ENCODE assay signal across 8 cellular contexts in the genomic region with DNA sequence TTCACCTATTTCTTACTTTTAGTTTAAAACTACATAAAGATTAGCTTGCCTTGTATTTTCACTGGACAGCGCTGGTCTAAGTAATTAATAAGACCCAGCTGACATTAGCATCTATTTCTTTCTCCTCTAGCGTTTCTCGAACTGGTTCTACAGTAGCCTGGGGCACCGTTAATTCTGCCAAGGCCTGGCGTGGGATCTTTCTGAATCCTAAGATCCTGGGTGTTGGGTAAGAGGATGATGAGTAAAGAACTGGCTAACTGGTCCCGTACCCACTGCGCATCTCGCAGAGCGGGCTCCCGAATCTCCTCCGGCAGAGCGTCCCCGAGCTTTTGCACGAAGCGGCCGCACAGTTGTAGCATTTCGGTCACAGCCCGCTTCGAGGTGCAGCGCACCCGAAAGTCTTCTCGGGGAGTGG. TPM values are rescaled to one million over a fixed set of nuclear protein-coding genes. Genes with fewer than 3 reads are reported as not detected.
A peak's percentile ranks its signal among the peaks of the same experiment; 100 is the strongest.
DNase-seq lines count a peak whose midpoint lies in the region; ATAC-seq, FAIRE-seq and TF ChIP-seq lines count a peak whose summit lies in the region.

No MANE protein-coding gene starts in this region.

- TF ChIP-seq CTCF in C4-2B (conservative IDR thresholded peaks at IDR 0.05) (no peak), breast epithelium (IDR thresholded peaks at IDR 0.05) (no peak), HepG2 (CRISPR knock-in tag; IDR thresholded peaks at IDR 0.05) (no peak)

- intact Hi-C loops in breast epithelium (cut with DNase I; ENCODE audit: low total_unique reads) (no loop called here), HepG2 (cut with micrococcal nuclease; ENCODE audit: unreplicated experiment) (loop anchor here (5.0 kb wide), 1 partner anchor 206 kb away; no protein-coding TSS in a partner anchor)

- in situ Hi-C loops in HepG2 (cut with HindIII; ENCODE audit: extremely low pct_ligation_motif_present, low pct_unique_long_range_greater_than_20kb), result no loop called here

- peaks cover 0 to 11% of the 10 kb centered on the region in 2 donors for H3K4me1 ChIP-seq in breast epithelium
- peaks cover 66% of the 10 kb centered on the region for H3K4me1 ChIP-seq in HepG2 (ENCODE audit: insufficient read depth, low read length)
- peaks cover 2% of the 10 kb centered on the region for H3K4me1 ChIP-seq in thymus (ENCODE audit: control insufficient read depth, insufficient read depth, low read length)

- peak overlapping the region; percentile 74 to 96 (median 75) for H3K4me3 ChIP-seq in breast epithelium
- peak overlapping the region; percentile 88 to 92 (median 88) for H3K4me3 ChIP-seq in HepG2 (replicated peaks in 1 of 3; ENCODE audit: insufficient read depth in 1 of 3, low read depth in 2 of 3, low read length in 3 of 3)
- peak overlapping the region; percentile 80 for H3K4me3 ChIP-seq in thymus (ENCODE audit: low read length)

- no peak for FAIRE-seq in HepG2 (lab: Jason Lieb, UNC)

- H3K27ac ChIP-seq in C4-2B (peak overlapping the region; percentile 82), breast epithelium (peak overlapping the region; percentile 90 to 97), HepG2 (ENCODE audit: extremely low read length, insufficient read depth, low read length) (peak overlapping the region; percentile 100), thymus (ENCODE audit: low read depth) (peak overlapping the region; percentile 70)

- no peaks in the 10 kb centered on the region for H3K9me3 ChIP-seq in breast epithelium
- no peaks in the 10 kb centered on the region for H3K9me3 ChIP-seq in HepG2 (ENCODE audit: low read length)
- H3K9me3 ChIP-seq in thymus (ENCODE audit: control insufficient read depth), result no peaks in the 10 kb centered on the region

- POLR2A ChIA-PET in HepG2 (lab: Yijun Ruan, JAX), result interaction anchor here (0.5 to 5.9 kb wide), 19 partner anchors 10 to 756 kb away, joined by 3 to 80 read pairs (median 4); partner anchors contain the start of genes DTL, FLVCR1 and INTS7

- ATAC-seq in GM18867 (IDR thresholded peaks at IDR 0.05; ENCODE audit: unreplicated experiment), result peak; percentile 33
- ATAC-seq in HG03060 (IDR thresholded peaks at IDR 0.05; ENCODE audit: low read depth, unreplicated experiment), result peak; percentile 18
- peak; percentile 63 for ATAC-seq in HepG2

- H3K27me3 ChIP-seq in breast epithelium (no peaks in the 10 kb centered on the region), HepG2 (ENCODE audit: control insufficient read depth in 1 of 2, insufficient read depth in 2 of 2, low read length in 2 of 2) (no peaks in the 10 kb centered on the region; a peak in 1 of 5 replicates), thymus (ENCODE audit: control insufficient read depth, insufficient read depth) (no peaks in the 10 kb centered on the region)

- DNase-seq in NCI-H69 (lab: John Stamatoyannopoulos, UW) (peak; percentile 91), breast epithelium (ENCODE audit: low spot score in 2 of 2) (no peak), HepG2 (ENCODE audit: low spot score) (no peak)
- no peak for DNase-seq in stimulated activated CD4-positive, alpha-beta T cell treated with anti-CD3 and anti-CD28 coated beads, Interleukin-4, amount 100 ng/mL, for 4 hours

- no peaks in the 10 kb centered on the region for H3K36me3 ChIP-seq in breast epithelium
- H3K36me3 ChIP-seq in HepG2 (replicated peaks in 1 of 2; ENCODE audit: control insufficient read depth in 1 of 2, insufficient read depth in 2 of 2, low read length in 2 of 2), result peaks cover 1 to 13% of the 10 kb centered on the region in 2 experiments; a peak in 3 of 5 replicates
- peaks cover 6% of the 10 kb centered on the region for H3K36me3 ChIP-seq in thymus (ENCODE audit: control insufficient read depth, insufficient read depth)

- BruUV-seq in HepG2 (replicated peaks; lab: Mats Ljungman, UMichigan), result TSS peak; percentile 86

- WGBS in HepG2 (ENCODE audit: low lambda C conversion rate), result 1% methylated on average over 6 of the region's 22 CpGs
- WGBS in thymus, result under 1% methylated on average over 22 of the region's 22 CpGs

- no peaks in the 10 kb centered on the region; the same call in 1 of the 2 replicates for H4K20me1 ChIP-seq in HepG2 (ENCODE audit: insufficient read depth, low read length)

- H3K4me2 ChIP-seq in HepG2 (ENCODE audit: low read depth, low read length), result peak overlapping the region; percentile 85

- peak overlapping the region; percentile 29 for H2AFZ ChIP-seq in HepG2 (ENCODE audit: low read length)

- H3K9ac ChIP-seq in HepG2 (ENCODE audit: insufficient read depth, low read depth, low read length), result peak overlapping the region; percentile 95

- TF ChIP-seq RAD21 in HepG2 (CRISPR knock-in tag; IDR thresholded peaks at IDR 0.05), result no peak

- peaks cover 31% of the 10 kb centered on the region for H3K79me2 ChIP-seq in HepG2 (ENCODE audit: insufficient read depth, low read length)

- CTCF ChIA-PET in HepG2 (lab: Yijun Ruan, JAX; ENCODE audit: low intra/inter-chr PET ratio, low total read pairs), result no interaction called here

- TF ChIP-seq EP300 in HepG2 (IDR thresholded peaks at IDR 0.05; ENCODE audit: low read depth in 2 of 2, low read length in 2 of 2), result no peak
- no peak for TF ChIP-seq EP300 in HepG2 (CRISPR knock-in tag; IDR thresholded peaks at IDR 0.05; ENCODE audit: borderline replicate concordance)

- TF ChIP-seq POLR2A in breast epithelium (IDR thresholded peaks at IDR 0.05) (no peak), HepG2 (IDR thresholded peaks at IDR 0.05; ENCODE audit: insufficient read depth in 1 of 2, low read depth in 2 of 2, low read length in 2 of 2) (no peak)

RNA-seq across cellular contexts. Expression of gene NSL1, which starts 0.3 kb away (rescaled TPM):
- total RNA-seq in breast epithelium, result 10 to 100 TPM; 28.5 to 47.5 (median 44.6) TPM
- 77.4 and 119 TPM in 2 replicates for total RNA-seq in HepG2 (2016; rRNA removed; fragmentation: Illumina TruSeq; extraction: Trizol)
- total RNA-seq in HepG2 (2016; cell fraction: cytosol; rRNA removed; fragmentation: Illumina TruSeq; extraction: Trizol; ENCODE audit: low read depth), result 16.8 and 20.7 TPM in 2 replicates
- 80.4 and 129 TPM in 2 replicates for total RNA-seq in HepG2 (2016; cell fraction: insoluble cytoplasmic fraction; rRNA removed; fragmentation: Illumina TruSeq; extraction: Trizol)
- 30.7 and 36.3 TPM in 2 replicates for total RNA-seq in HepG2 (2016; cell fraction: membrane; rRNA removed; fragmentation: Illumina TruSeq; extraction: Trizol)
- 44.8 and 46.6 TPM in 2 replicates for total RNA-seq in HepG2 (2016; cell fraction: nucleus; rRNA removed; fragmentation: Illumina TruSeq; extraction: Trizol)
- polyA plus RNA-seq in HepG2 (2011; rRNA removed), result 26.4 and 34.5 TPM in 2 replicates
- 24.3 and 36.8 TPM in 2 replicates for polyA plus RNA-seq in HepG2 (2011; cell fraction: cytosol; rRNA removed)
- 20.4 and 20.6 TPM in 2 replicates for polyA plus RNA-seq in HepG2 (2011; cell fraction: nucleus; rRNA removed)
- polyA plus RNA-seq in HepG2 (2012), result 22.1 and 33.9 TPM in 2 replicates
- polyA plus RNA-seq in HepG2 (2016; cell fraction: cytosol; fragmentation: Illumina TruSeq; extraction: Trizol; ENCODE audit: low read depth), result 8.7 and 9.3 TPM in 2 replicates
- polyA plus RNA-seq in HepG2 (2016; cell fraction: insoluble cytoplasmic fraction; fragmentation: Illumina TruSeq; extraction: Trizol; ENCODE audit: low read depth), result 103 and 108 TPM in 2 replicates
- polyA plus RNA-seq in HepG2 (2016; cell fraction: membrane; fragmentation: Illumina TruSeq; extraction: Trizol; ENCODE audit: low read depth), result 15.8 and 17.8 TPM in 2 replicates
- 38.2 and 40.5 TPM in 2 replicates for polyA plus RNA-seq in HepG2 (2016; cell fraction: nucleus; fragmentation: Illumina TruSeq; extraction: Trizol; ENCODE audit: insufficient read depth, low read depth)
- polyA minus RNA-seq in HepG2 (2011; rRNA and poly(A)+ RNA removed; ENCODE audit: low replicate concordance), result 15.7 and 18.6 TPM in 2 replicates
- polyA minus RNA-seq in HepG2 (2011; cell fraction: cytosol; rRNA and poly(A)+ RNA removed), result 20.8 and 22.2 TPM in 2 replicates
- 49.3 and 52.6 TPM in 2 replicates for polyA minus RNA-seq in HepG2 (2011; cell fraction: nucleus; rRNA and poly(A)+ RNA removed)
- polyA plus RNA-seq in thymus, result 23.8 TPM

RNA-seq across cellular contexts. Expression of gene TATDN3, which starts 0.4 kb away (rescaled TPM):
- 10 to 100 TPM in 2 of 3 donors, 1 to 10 TPM in 1; 9.2 to 28.6 (median 15.5) TPM for total RNA-seq in breast epithelium
- total RNA-seq in HepG2 (2016; rRNA removed; fragmentation: Illumina TruSeq; extraction: Trizol), result 8.6 and 10.7 TPM in 2 replicates
- total RNA-seq in HepG2 (2016; cell fraction: cytosol; rRNA removed; fragmentation: Illumina TruSeq; extraction: Trizol; ENCODE audit: low read depth), result 1.1 and 1.7 TPM in 2 replicates
- 7.9 and 9.4 TPM in 2 replicates for total RNA-seq in HepG2 (2016; cell fraction: insoluble cytoplasmic fraction; rRNA removed; fragmentation: Illumina TruSeq; extraction: Trizol)
- 3.5 and 5.2 TPM in 2 replicates for total RNA-seq in HepG2 (2016; cell fraction: membrane; rRNA removed; fragmentation: Illumina TruSeq; extraction: Trizol)
- total RNA-seq in HepG2 (2016; cell fraction: nucleus; rRNA removed; fragmentation: Illumina TruSeq; extraction: Trizol), result 6.4 and 7.0 TPM in 2 replicates
- 6.9 and 7.3 TPM in 2 replicates for polyA plus RNA-seq in HepG2 (2011; rRNA removed)
- 3.9 and 5.7 TPM in 2 replicates for polyA plus RNA-seq in HepG2 (2011; cell fraction: cytosol; rRNA removed)
- polyA plus RNA-seq in HepG2 (2011; cell fraction: nucleus; rRNA removed), result 4.0 and 5.4 TPM in 2 replicates
- 7.4 and 7.5 TPM in 2 replicates for polyA plus RNA-seq in HepG2 (2012)
- 1.7 and 2.9 TPM in 2 replicates for polyA plus RNA-seq in HepG2 (2016; cell fraction: cytosol; fragmentation: Illumina TruSeq; extraction: Trizol; ENCODE audit: low read depth)
- 10.3 and 10.7 TPM in 2 replicates for polyA plus RNA-seq in HepG2 (2016; cell fraction: insoluble cytoplasmic fraction; fragmentation: Illumina TruSeq; extraction: Trizol; ENCODE audit: low read depth)
- polyA plus RNA-seq in HepG2 (2016; cell fraction: membrane; fragmentation: Illumina TruSeq; extraction: Trizol; ENCODE audit: low read depth), result 3.3 and 4.1 TPM in 2 replicates
- 6.2 and 8.3 TPM in 2 replicates for polyA plus RNA-seq in HepG2 (2016; cell fraction: nucleus; fragmentation: Illumina TruSeq; extraction: Trizol; ENCODE audit: insufficient read depth, low read depth)
- 2.8 and 5.4 TPM in 2 replicates for polyA minus RNA-seq in HepG2 (2011; rRNA and poly(A)+ RNA removed; ENCODE audit: low replicate concordance)
- 2.6 and 5.8 TPM in 2 replicates for polyA minus RNA-seq in HepG2 (2011; cell fraction: cytosol; rRNA and poly(A)+ RNA removed)
- polyA minus RNA-seq in HepG2 (2011; cell fraction: nucleus; rRNA and poly(A)+ RNA removed), result 12.6 and 17.0 TPM in 2 replicates
- polyA plus RNA-seq in thymus, result 19.1 TPM

RNA-seq across cellular contexts. Expression of gene SPATA45, which starts 56.2 kb away (rescaled TPM):
- total RNA-seq in breast epithelium (not detected), HepG2 (2016; rRNA removed; fragmentation: Illumina TruSeq; extraction: Trizol) (0.64 and 0.86 TPM in 2 replicates)
- 1.1 and 1.2 TPM in 2 replicates for total RNA-seq in HepG2 (2016; cell fraction: cytosol; rRNA removed; fragmentation: Illumina TruSeq; extraction: Trizol; ENCODE audit: low read depth)
- total RNA-seq in HepG2 (2016; cell fraction: insoluble cytoplasmic fraction; rRNA removed; fragmentation: Illumina TruSeq; extraction: Trizol), result not detected in 2 replicates
- 0.62 and 1.3 TPM in 2 replicates for total RNA-seq in HepG2 (2016; cell fraction: membrane; rRNA removed; fragmentation: Illumina TruSeq; extraction: Trizol)
- not detected in 2 replicates for total RNA-seq in HepG2 (2016; cell fraction: nucleus; rRNA removed; fragmentation: Illumina TruSeq; extraction: Trizol)
- polyA plus RNA-seq in HepG2 (2011; rRNA removed) (0.17 TPM in 1 of 2 replicates, not detected in the other), thymus (0.18 TPM)
- polyA plus RNA-seq in HepG2 (2011; cell fraction: cytosol; rRNA removed), result not detected in 2 replicates
- not detected in 2 replicates for polyA plus RNA-seq in HepG2 (2011; cell fraction: nucleus; rRNA removed)
- 0.51 TPM in 1 of 2 replicates, not detected in the other for polyA plus RNA-seq in HepG2 (2012)
- polyA plus RNA-seq in HepG2 (2016; cell fraction: cytosol; fragmentation: Illumina TruSeq; extraction: Trizol; ENCODE audit: low read depth), result 0.93 TPM in 1 of 2 replicates, not detected in the other
- not detected in 2 replicates for polyA plus RNA-seq in HepG2 (2016; cell fraction: insoluble cytoplasmic fraction; fragmentation: Illumina TruSeq; extraction: Trizol; ENCODE audit: low read depth)
- 0.42 and 0.63 TPM in 2 replicates for polyA plus RNA-seq in HepG2 (2016; cell fraction: membrane; fragmentation: Illumina TruSeq; extraction: Trizol; ENCODE audit: low read depth)
- not detected in 2 replicates for polyA plus RNA-seq in HepG2 (2016; cell fraction: nucleus; fragmentation: Illumina TruSeq; extraction: Trizol; ENCODE audit: insufficient read depth, low read depth)
- polyA minus RNA-seq in HepG2 (2011; rRNA and poly(A)+ RNA removed; ENCODE audit: low replicate concordance), result not detected in 2 replicates
- polyA minus RNA-seq in HepG2 (2011; cell fraction: cytosol; rRNA and poly(A)+ RNA removed), result not detected in 2 replicates
- polyA minus RNA-seq in HepG2 (2011; cell fraction: nucleus; rRNA and poly(A)+ RNA removed), result not detected in 2 replicates
